Comparison of ENCODE assay signal across 1 cellular context in the genomic region with DNA sequence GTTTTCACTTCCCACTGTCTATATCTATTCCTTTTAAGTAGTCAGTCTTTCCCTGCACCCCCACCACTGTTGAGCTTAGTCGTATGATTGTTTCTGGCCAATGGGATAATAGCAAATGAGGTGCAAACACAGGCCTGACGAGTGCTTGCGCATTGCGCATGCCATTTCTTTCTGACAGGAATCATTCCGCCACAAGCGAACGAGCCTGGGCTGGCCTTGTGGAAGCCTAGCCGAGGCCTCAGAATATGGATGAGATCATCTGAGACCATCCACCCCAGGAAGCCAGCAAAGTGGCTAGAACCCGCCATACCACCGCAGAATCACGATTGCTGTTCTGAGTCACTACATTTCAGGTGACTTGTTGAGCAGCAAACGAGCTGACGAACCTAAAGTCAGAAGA.
TF ChIP-seq lines count a peak whose summit lies in the region.

No MANE protein-coding gene starts in this region.

TF ChIP-seq in IMR-90, 13 proteins besides CTCF, POLR2A, EP300 and RAD21:
- no peak for TF ChIP-seq FOS (IDR thresholded peaks at IDR 0.05; ENCODE audit: low read depth, low read length)
- no peak for TF ChIP-seq CHD1 (IDR thresholded peaks at IDR 0.05; ENCODE audit: low read depth, low read length)
- no peak for TF ChIP-seq SMC3 (IDR thresholded peaks at IDR 0.05; ENCODE audit: low read depth, low read length)
- no peak for TF ChIP-seq MAZ (IDR thresholded peaks at IDR 0.05; ENCODE audit: borderline replicate concordance, low read depth, low read length)
- TF ChIP-seq RFX5 (IDR thresholded peaks at IDR 0.05; ENCODE audit: low read depth, low read length): no peak
- no peak for TF ChIP-seq BHLHE40 (IDR thresholded peaks at IDR 0.05; ENCODE audit: low read depth, low read length)
- no peak for TF ChIP-seq MAFK (IDR thresholded peaks at IDR 0.05; ENCODE audit: low read depth, low read length)
- no peak for TF ChIP-seq CEBPB (IDR thresholded peaks at IDR 0.05; ENCODE audit: low read depth, low read length)
- TF ChIP-seq MXI1 (IDR thresholded peaks at IDR 0.05; ENCODE audit: borderline replicate concordance, low read depth, low read length): no peak
- no peak for TF ChIP-seq RCOR1 (IDR thresholded peaks at IDR 0.05; ENCODE audit: insufficient replicate concordance, low read length)
- TF ChIP-seq, protein P1, sequence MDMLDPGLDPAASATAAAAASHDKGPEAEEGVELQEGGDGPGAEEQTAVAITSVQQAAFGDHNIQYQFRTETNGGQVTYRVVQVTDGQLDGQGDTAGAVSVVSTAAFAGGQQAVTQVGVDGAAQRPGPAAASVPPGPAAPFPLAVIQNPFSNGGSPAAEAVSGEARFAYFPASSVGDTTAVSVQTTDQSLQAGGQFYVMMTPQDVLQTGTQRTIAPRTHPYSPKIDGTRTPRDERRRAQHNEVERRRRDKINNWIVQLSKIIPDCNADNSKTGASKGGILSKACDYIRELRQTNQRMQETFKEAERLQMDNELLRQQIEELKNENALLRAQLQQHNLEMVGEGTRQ (IDR thresholded peaks at IDR 0.05; ENCODE audit: low read depth, low read length): no peak
- TF ChIP-seq NFE2L2 (IDR thresholded peaks at IDR 0.05; ENCODE audit: low read depth, low read length): no peak
- TF ChIP-seq, protein P2, sequence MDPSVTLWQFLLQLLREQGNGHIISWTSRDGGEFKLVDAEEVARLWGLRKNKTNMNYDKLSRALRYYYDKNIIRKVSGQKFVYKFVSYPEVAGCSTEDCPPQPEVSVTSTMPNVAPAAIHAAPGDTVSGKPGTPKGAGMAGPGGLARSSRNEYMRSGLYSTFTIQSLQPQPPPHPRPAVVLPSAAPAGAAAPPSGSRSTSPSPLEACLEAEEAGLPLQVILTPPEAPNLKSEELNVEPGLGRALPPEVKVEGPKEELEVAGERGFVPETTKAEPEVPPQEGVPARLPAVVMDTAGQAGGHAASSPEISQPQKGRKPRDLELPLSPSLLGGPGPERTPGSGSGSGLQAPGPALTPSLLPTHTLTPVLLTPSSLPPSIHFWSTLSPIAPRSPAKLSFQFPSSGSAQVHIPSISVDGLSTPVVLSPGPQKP (IDR thresholded peaks at IDR 0.05; ENCODE audit: borderline replicate concordance, low read depth, low read length): no peak
